In genomic region chr13:111875922-111876321, GRCh38 we compare ENCODE assay signal across 27 cellular contexts.
"Had no signal": no experiment of that assay in that cellular context is flagged by ENCODE, and none has a peak within 500 bp of the region (broad histone marks: within the 10 kb centered on the region; RNA-seq: fewer than 3 reads in every experiment).

No MANE protein-coding gene starts in this region.

- H3K4me3 ChIP-seq: ascending aorta, body of pancreas, K562, SK-N-MC had no signal

- H3K4me1 Mint-ChIP-seq: activated B cell treated with CpG ODN at 0.5 μM for 24 hours; activated CD4-positive, alpha-beta T cell treated with anti-CD3 and anti-CD28 coated beads, Interleukin-2, amount 10 ng/mL, durations not matched to agents 7 days and 5 days; activated naive CD4-positive, alpha-beta T cell treated with anti-CD3 and anti-CD28 coated beads, Interleukin-2, amount 50 U/mL, for 24 hours; activated naive CD8-positive, alpha-beta T cell treated with anti-CD3 and anti-CD28 coated beads, Interleukin-2, amount 50 U/mL, for 24 hours; T-cell had no signal

- H3K27me3 Mint-ChIP-seq: activated CD4-positive, alpha-beta T cell treated with anti-CD3 and anti-CD28 coated beads, Interleukin-2, amount 10 ng/mL, durations not matched to agents 7 days and 5 days had no signal

- H3K4me3 Mint-ChIP-seq: activated B cell treated with CpG ODN at 0.5 μM for 24 hours; activated CD4-positive, alpha-beta memory T cell treated with anti-CD3 and anti-CD28 coated beads for 36 hours; activated CD4-positive, alpha-beta T cell treated with anti-CD3 and anti-CD28 coated beads, Interleukin-2, amount 10 ng/mL, durations not matched to agents 7 days and 5 days; activated naive CD4-positive, alpha-beta T cell treated with anti-CD3 and anti-CD28 coated beads, Interleukin-2, amount 50 U/mL, for 24 hours; activated naive CD8-positive, alpha-beta T cell treated with anti-CD3 and anti-CD28 coated beads, Interleukin-2, amount 50 U/mL, for 24 hours; activated T-cell treated with anti-CD3 and anti-CD28 coated beads, Interleukin-2, amount 50 U/mL, for 24 hours; activated T-helper 1 cell treated with anti-CD3 and anti-CD28 coated beads, Interleukin-12 subunit alpha, Interleukin-12 subunit beta, Interleukin-2, Interleukin-4 antibody, amounts not matched to agents 30 ng/mL and 10 ng/mL and 1 ng/mL, durations not matched to agents 14 hours and 24 hours and 36 hours; T-cell had no signal

- H3K27ac ChIP-seq: ascending aorta, body of pancreas, SK-N-MC had no signal

- H3K36me3 Mint-ChIP-seq: activated CD4-positive, alpha-beta memory T cell treated with anti-CD3 and anti-CD28 coated beads for 36 hours; activated naive CD4-positive, alpha-beta T cell treated with anti-CD3 and anti-CD28 coated beads, Interleukin-2, amount 50 U/mL, for 24 hours; T-cell had no signal

- H3K27ac Mint-ChIP-seq: activated B cell treated with CpG ODN at 0.5 μM for 24 hours; activated CD4-positive, alpha-beta memory T cell treated with anti-CD3 and anti-CD28 coated beads for 36 hours; activated CD4-positive, alpha-beta T cell treated with anti-CD3 and anti-CD28 coated beads, Interleukin-2, amount 10 ng/mL, durations not matched to agents 7 days and 5 days; activated naive CD4-positive, alpha-beta T cell treated with anti-CD3 and anti-CD28 coated beads, Interleukin-2, amount 50 U/mL, for 24 hours; activated naive CD8-positive, alpha-beta T cell treated with anti-CD3 and anti-CD28 coated beads, Interleukin-2, amount 50 U/mL, for 24 hours; activated T-cell treated with anti-CD3 and anti-CD28 coated beads, Interleukin-2, amount 50 U/mL, for 24 hours; activated T-helper 1 cell treated with anti-CD3 and anti-CD28 coated beads, Interleukin-12 subunit alpha, Interleukin-12 subunit beta, Interleukin-2, Interleukin-4 antibody, amounts not matched to agents 30 ng/mL and 10 ng/mL and 1 ng/mL, durations not matched to agents 14 hours and 24 hours and 36 hours; T-cell had no signal

- H3K9me3 Mint-ChIP-seq: activated CD4-positive, alpha-beta memory T cell treated with anti-CD3 and anti-CD28 coated beads for 36 hours; activated naive CD4-positive, alpha-beta T cell treated with anti-CD3 and anti-CD28 coated beads, Interleukin-2, amount 50 U/mL, for 24 hours; activated naive CD8-positive, alpha-beta T cell treated with anti-CD3 and anti-CD28 coated beads, Interleukin-2, amount 50 U/mL, for 24 hours; activated T-helper 1 cell treated with anti-CD3 and anti-CD28 coated beads, Interleukin-12 subunit alpha, Interleukin-12 subunit beta, Interleukin-2, Interleukin-4 antibody, amounts not matched to agents 30 ng/mL and 10 ng/mL and 1 ng/mL, durations not matched to agents 14 hours and 24 hours and 36 hours had no signal

- DNase-seq: activated B cell treated with CpG ODN at 0.5 μM for 24 hours; activated CD4-positive, alpha-beta memory T cell treated with anti-CD3 and anti-CD28 coated beads for 36 hours; activated CD4-positive, alpha-beta T cell treated with anti-CD3 and anti-CD28 coated beads, Interleukin-2, amount 10 ng/mL, durations not matched to agents 7 days and 5 days; activated effector memory CD4-positive, alpha-beta T cell treated with Interleukin-2 at 50 U/mL for 16 hours; activated naive CD4-positive, alpha-beta T cell; activated naive CD8-positive, alpha-beta T cell treated with anti-CD3 and anti-CD28 coated beads, Interleukin-2, amount 50 U/mL, for 24 hours; activated T-cell treated with anti-CD3 and anti-CD28 coated beads, Interleukin-2, amount 50 U/mL, for 24 hours; amniotic stem cell; body of pancreas; Karpas-422; NCI-H1048; NCI-H146; NCI-H1930; NCI-H2171 treated with DMSO at 0.1 percent for 48 hours; NCI-H226; NCI-H526 treated with DMSO at 0.1 percent for 48 hours; NK-92 treated with Interleukin-12 subunit alpha and Interleukin-12 subunit beta, amount 100 ng/mL, for 24 hours; OCI-M1; RPMI8226; T-cell; T-helper 2 cell; T1000 had no signal
